ENCODE assay signal across 8 cellular contexts in the genomic region with DNA sequence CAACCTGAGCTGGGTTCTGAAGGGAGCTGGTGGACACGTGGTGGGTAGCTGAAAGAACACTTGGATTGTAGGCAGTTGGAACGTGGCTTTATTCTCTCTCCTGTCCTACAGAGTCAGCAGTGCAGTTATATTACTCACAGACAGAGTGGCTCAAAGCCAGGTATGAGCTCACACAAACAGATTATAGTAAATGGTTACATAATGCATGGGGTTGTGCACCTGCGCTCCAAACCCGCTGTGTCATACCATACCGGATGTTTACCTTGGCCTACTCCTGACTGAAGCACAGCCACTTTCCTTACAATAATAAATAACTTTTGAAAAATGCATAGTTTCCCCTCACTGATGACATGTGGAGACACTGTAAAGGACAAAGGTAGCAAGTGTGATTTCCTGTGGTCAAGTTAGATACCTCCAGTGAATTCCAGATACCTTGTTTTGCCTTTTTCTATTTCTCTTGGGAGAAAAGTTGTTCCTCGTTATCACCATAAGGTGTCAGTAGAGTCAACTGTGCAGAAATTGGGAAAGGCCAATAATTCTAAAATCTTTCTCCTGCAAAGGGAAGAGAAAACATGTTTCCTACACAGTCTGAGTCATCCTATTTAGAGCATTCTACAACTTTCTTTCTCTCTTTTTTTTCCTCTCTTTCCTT. TPM values are rescaled to one million over a fixed set of nuclear protein-coding genes. Genes with fewer than 3 reads are reported as not detected.
DNase-seq lines count a peak whose midpoint lies in the region; ATAC-seq and TF ChIP-seq lines count a peak whose summit lies in the region.

No MANE protein-coding gene starts in this region.

- in situ Hi-C loops in G401 (cut with HindIII; ENCODE audit: low sequenced_read_pairs): no loop called here

- TF ChIP-seq CTCF in GM12875 (IDR thresholded peaks at IDR 0.05; ENCODE audit: borderline replicate concordance, insufficient read depth, low read depth, low read length): peak; percentile 21; the same call in 1 of the 2 replicates

- DNase-seq in NOMO-1 (lab: John Stamatoyannopoulos, UW; ENCODE audit: unreplicated experiment in 2 of 2) (peak; percentile 59 to 83), pulmonary artery endothelial cell (ENCODE audit: low read depth, low spot score) (peak; percentile 99), G401 (ENCODE audit: low spot score) (no peak), SK-N-DZ (ENCODE audit: low spot score) (no peak)
- no peak for DNase-seq in effector CD4-positive, alpha-beta T cell

- ATAC-seq in esophagus mucosa (peak; percentile 69), GM18511 (IDR thresholded peaks at IDR 0.05; ENCODE audit: unreplicated experiment) (no peak)

- H3K4me3 ChIP-seq in GM12875 (ENCODE audit: low read depth, low read length): no peak overlapping the region

RNA-seq across cellular contexts. Expression of gene MS4A6A, which starts 13.5 kb away (rescaled TPM):
- total RNA-seq in esophagus mucosa (4.9 TPM), pulmonary artery endothelial cell (0.33 and 0.60 TPM in 2 replicates)
- not detected in 2 replicates for total RNA-seq in G401 (2014; rRNA removed; shearing (Covaris generic))
- not detected in 2 replicates for polyA plus RNA-seq in SK-N-DZ (2014; cell fraction: cytosol; rRNA removed)
- not detected in 2 replicates for polyA plus RNA-seq in SK-N-DZ (2014; cell fraction: nucleus; rRNA removed)

Comparison
In these comparisons a context has a peak if more than half of its experiments do, and no peak if none do; other contexts are left out.
1. DNase-seq: peak in NOMO-1 (2 of 2) and pulmonary artery endothelial cell (single experiment); none in effector CD4-positive, alpha-beta T cell (single experiment), G401 (single experiment) and SK-N-DZ (single experiment).